Comparison of ENCODE assay signal across 2 cellular contexts in genomic region chr3:184386047-184386806, GRCh38.
TF ChIP-seq lines count a peak whose summit lies in the region.

No MANE protein-coding gene starts in this region.

TF ChIP-seq in GM23338, 12 proteins besides CTCF, POLR2A, EP300 and RAD21:
- TF ChIP-seq STAT1 (IDR thresholded peaks at IDR 0.05; ENCODE audit: unreplicated experiment): no peak
- no peak for TF ChIP-seq POLR2AphosphoS5 (IDR thresholded peaks at IDR 0.05; ENCODE audit: low read depth)
- no peak for TF ChIP-seq EZH2phosphoT487 (IDR thresholded peaks at IDR 0.05; ENCODE audit: unreplicated experiment)
- no peak for TF ChIP-seq ZNF331 (CRISPR knock-in tag; IDR thresholded peaks at IDR 0.05; ENCODE audit: low read depth)
- TF ChIP-seq ZNF114 (CRISPR knock-in tag; IDR thresholded peaks at IDR 0.05): no peak
- TF ChIP-seq EZH2 (IDR thresholded peaks at IDR 0.05; ENCODE audit: low read depth, unreplicated experiment): no peak
- TF ChIP-seq ZNF462 (CRISPR knock-in tag; IDR thresholded peaks at IDR 0.05): no peak
- no peak for TF ChIP-seq NANOG (IDR thresholded peaks at IDR 0.05; ENCODE audit: borderline replicate concordance)
- no peak for TF ChIP-seq JUNB (IDR thresholded peaks at IDR 0.05; ENCODE audit: unreplicated experiment)

TF ChIP-seq in HepG2, 621 proteins besides CTCF, POLR2A, EP300 and RAD21:
- TF ChIP-seq RBFOX2 (IDR thresholded peaks at IDR 0.05; ENCODE audit: low read depth, low read length): peak; percentile 44; the same call in 1 of the 2 replicates
- no peak for TF ChIP-seq TBX3 (IDR thresholded peaks at IDR 0.05; ENCODE audit: borderline replicate concordance)
- peak; percentile 79; the same call in 1 of the 2 replicates for TF ChIP-seq ZNF768 (CRISPR knock-in tag; IDR thresholded peaks at IDR 0.05)
- no peak for TF ChIP-seq ZMYM3 (CRISPR knock-in tag; IDR thresholded peaks at IDR 0.05)
- no peak for TF ChIP-seq MBNL3 (CRISPR knock-in tag; conservative IDR thresholded peaks at IDR 0.05)
TF ChIP-seq in HepG2: peak in this region for 2.
